ENCODE assay signal across 8 cellular contexts in genomic region chr12:6890789-6891624, GRCh38. TPM values are rescaled to one million over a fixed set of nuclear protein-coding genes. Genes with fewer than 3 reads are reported as not detected.
DNase-seq lines count a peak whose midpoint lies in the region; ATAC-seq, FAIRE-seq and TF ChIP-seq lines count a peak whose summit lies in the region.

No MANE protein-coding gene starts in this region.

- TF ChIP-seq EP300 in H1 (IDR thresholded peaks at IDR 0.05; ENCODE audit: borderline replicate concordance in 1 of 2, low read depth in 2 of 2, low read length in 2 of 2) = peak in 1 of 2 experiments; percentile 61; a peak in 1 of 3 replicates

- WGBS in H1 (ENCODE audit: extremely low coverage in 1 of 2, insufficient coverage in 1 of 2, insufficient read length in 1 of 2, insufficient replicate concordance in 2 of 2, low coverage in 1 of 2, low lambda C conversion rate in 2 of 2, missing lambda C conversion rate in 1 of 2), 2 experiments = 9% methylated on average over 52 of the region's 67 CpGs; no CpG with 5 or more reads in 1 of the 2 experiments
- 6 to 8% methylated on average over 52 to 64 of the region's 67 CpGs for WGBS in mesodermal cell (ENCODE audit: insufficient coverage in 2 of 2), 2 experiments

- TF ChIP-seq POLR2A in H1 (IDR thresholded peaks at IDR 0.05; ENCODE audit: control extremely low read depth in 1 of 2, low read depth in 2 of 2, low read length in 2 of 2) = peak; percentile 71 to 84

- no peaks in the 10 kb centered on the region for H4K20me1 ChIP-seq in H1 (replicated peaks in 1 of 2; ENCODE audit: control insufficient read depth in 1 of 2, insufficient read depth in 2 of 2, low read length in 2 of 2)

- H3K4ac ChIP-seq in H1 (replicated peaks; ENCODE audit: insufficient read length, low read depth, low read length) = no peak overlapping the region

- POLR2A ChIA-PET in H1 (lab: Charles Lee; ENCODE audit: partially characterized antibody) = interaction anchor here (0.9 to 7.8 kb wide), 24 partner anchors 9 to 71 kb away, joined by 3 to 86 read pairs (median 6); partner anchors contain the start of genes C12orf57, ENO2, LRRC23 and RNU7-1

- peak; percentile 98 for DNase-seq in D341Med (ENCODE audit: low spot score)
- peak in 75 of 76 experiments; percentile 57 to 98 (median 96) for DNase-seq in HUDEP-2 (lab: John Stamatoyannopoulos, UW; ENCODE audit: unreplicated experiment in 76 of 76)
- peak; percentile 98 for DNase-seq in NOMO-1 treated with DMSO at 0.1 percent for 48 hours (lab: John Stamatoyannopoulos, UW; ENCODE audit: unreplicated experiment)
- DNase-seq in activated CD8-positive, alpha-beta memory T cell treated with anti-CD3 and anti-CD28 coated beads, Interleukin-2, amount 10 ng/mL, durations not matched to agents 7 days and 5 days = peak; percentile 99
- DNase-seq in H1 (ENCODE audit: low read depth in 1 of 2, low spot score in 2 of 2) = peak; percentile 92 to 99
- peak; percentile 94 for DNase-seq in stimulated activated CD8-positive, alpha-beta memory T cell treated with anti-CD3 and anti-CD28 coated beads, Interleukin-15, amount 100 ng/mL, for 24 hours (ENCODE audit: low read depth)

- H2BK12ac ChIP-seq in H1 (ENCODE audit: low read depth, low read length) = peak overlapping the region; percentile 10; the same call in 1 of the 2 replicates

- H3K36me3 Mint-ChIP-seq in activated CD8-positive, alpha-beta memory T cell treated with anti-CD3 and anti-CD28 coated beads, Interleukin-2, amount 10 ng/mL, durations not matched to agents 7 days and 5 days = peaks cover 9% of the 10 kb centered on the region

- H2AFZ ChIP-seq in H1 (ENCODE audit: low read length) = peak overlapping the region; percentile 23; the same call in 1 of the 2 replicates

- H3K4me1 Mint-ChIP-seq in activated CD8-positive, alpha-beta memory T cell treated with anti-CD3 and anti-CD28 coated beads, Interleukin-2, amount 10 ng/mL, durations not matched to agents 7 days and 5 days = peaks cover 29% of the 10 kb centered on the region

- H3K4me1 ChIP-seq in H1 (replicated peaks in 1 of 4; ENCODE audit: control insufficient read depth in 3 of 4, insufficient read depth in 4 of 4, low read length in 3 of 4) = peaks cover 0 to 9% (median 2%) of the 10 kb centered on the region in 4 experiments; a peak in 4 of 7 replicates
- peaks cover 10% of the 10 kb centered on the region for H3K4me1 ChIP-seq in mesodermal cell (ENCODE audit: control insufficient read depth, insufficient read depth, low read length, poor library complexity, severe bottlenecking)

- H3K56ac ChIP-seq in H1 (replicated peaks; ENCODE audit: insufficient read length, low read depth, low read length) = no peak overlapping the region

- peak overlapping the region; percentile 10 to 72 (median 66); a peak in 5 of 7 replicates for H3K9ac ChIP-seq in H1 (replicated peaks in 1 of 4; ENCODE audit: extremely low read depth in 1 of 4, low read depth in 3 of 4, low read length in 3 of 4)

- peak overlapping the region; percentile 53 for H2BK5ac ChIP-seq in H1 (ENCODE audit: low read depth, low read length)

- no peaks in the 10 kb centered on the region for H3K79me1 ChIP-seq in H1 (ENCODE audit: low read depth, low read length)

- peak overlapping the region; percentile 91; the same call in 1 of the 2 replicates for H4K8ac ChIP-seq in H1 (ENCODE audit: extremely low read depth, insufficient read depth, low read length)

- H3K4me3 ChIP-seq in H1 (ENCODE audit: extremely low read depth in 1 of 4, insufficient read depth in 2 of 4, low read depth in 3 of 4, low read length in 4 of 4) = peak overlapping the region; percentile 31 to 63 (median 56)
- peak overlapping the region; percentile 39 for H3K4me3 ChIP-seq in mesodermal cell (ENCODE audit: extremely low read depth, insufficient read depth, low read length, poor library complexity, severe bottlenecking)

- H3K9me3 ChIP-seq in H1 (ENCODE audit: insufficient read depth in 2 of 2, low read depth in 1 of 2, low read length in 1 of 2) = no peaks in the 10 kb centered on the region
- no peaks in the 10 kb centered on the region for H3K9me3 ChIP-seq in mesodermal cell (ENCODE audit: control insufficient read depth, low read length)

- peak; percentile 42 to 61 for TF ChIP-seq RAD21 in H1 (IDR thresholded peaks at IDR 0.05 in 1 of 2, conservative IDR thresholded peaks at IDR 0.05 in 1 of 2; ENCODE audit: low read depth in 2 of 2, low read length in 2 of 2)

- H3K4me2 ChIP-seq in H1 (ENCODE audit: insufficient read depth in 1 of 2, low read depth in 2 of 2, low read length in 2 of 2) = peak overlapping the region; percentile 47 to 69

- peak; percentile 45 for FAIRE-seq in H1 (lab: Jason Lieb, UNC)

- H4K5ac ChIP-seq in H1 (ENCODE audit: insufficient read length, low read depth, low read length) = peak overlapping the region; percentile 60

- H3K79me2 ChIP-seq in H1 (ENCODE audit: control insufficient read depth in 1 of 2, insufficient read depth in 2 of 2, low read length in 2 of 2) = no peaks in the 10 kb centered on the region

- H3K23me2 ChIP-seq in H1 (ENCODE audit: low read depth, low read length) = no peaks in the 10 kb centered on the region

- H3K27me3 ChIP-seq in H1 (replicated peaks in 1 of 4; ENCODE audit: control insufficient read depth in 3 of 4, extremely low read depth in 1 of 4, insufficient read depth in 3 of 4, low read length in 3 of 4) = no peaks in the 10 kb centered on the region

- H3K14ac ChIP-seq in H1 (ENCODE audit: insufficient read length) = no peak overlapping the region

- H2BK20ac ChIP-seq in H1 (ENCODE audit: low read length) = no peak overlapping the region

- no peaks in the 10 kb centered on the region for H3K27me3 Mint-ChIP-seq in activated CD8-positive, alpha-beta memory T cell treated with anti-CD3 and anti-CD28 coated beads, Interleukin-2, amount 10 ng/mL, durations not matched to agents 7 days and 5 days

- H3K9me3 Mint-ChIP-seq in activated CD8-positive, alpha-beta memory T cell treated with anti-CD3 and anti-CD28 coated beads, Interleukin-2, amount 10 ng/mL, durations not matched to agents 7 days and 5 days (ENCODE audit: low read depth) = no peaks in the 10 kb centered on the region

- peak overlapping the region; percentile 93 for H3K27ac Mint-ChIP-seq in activated CD8-positive, alpha-beta memory T cell treated with anti-CD3 and anti-CD28 coated beads, Interleukin-2, amount 10 ng/mL, durations not matched to agents 7 days and 5 days

- peak overlapping the region; percentile 2 for H4K91ac ChIP-seq in H1 (replicated peaks; ENCODE audit: insufficient read length, low read length)

- no peak overlapping the region for H2AK5ac ChIP-seq in H1 (ENCODE audit: low read depth, low read length)

- peak; percentile 72 to 96 (median 78) for TF ChIP-seq CTCF in H1 (IDR thresholded peaks at IDR 0.05; ENCODE audit: control extremely low read depth in 1 of 3, insufficient read depth in 1 of 3, low read depth in 1 of 3, low read length in 3 of 3)

- peak; percentile 93 for ATAC-seq in GM21381 (IDR thresholded peaks at IDR 0.05; ENCODE audit: unreplicated experiment)
- peak; percentile 95 for ATAC-seq in activated CD8-positive, alpha-beta memory T cell treated with anti-CD3 and anti-CD28 coated beads, Interleukin-2, amount 10 ng/mL, durations not matched to agents 7 days and 5 days

- no peak overlapping the region for H2BK120ac ChIP-seq in H1 (replicated peaks; ENCODE audit: low read depth, low read length)

- no peak overlapping the region for H3K23ac ChIP-seq in H1 (ENCODE audit: insufficient read length)

- CTCF ChIA-PET in activated CD8-positive, alpha-beta memory T cell treated with anti-CD3 and anti-CD28 coated beads, Interleukin-2, amount 10 ng/mL, durations not matched to agents 7 days and 5 days (lab: Charles Lee) = interaction anchor here (0.8 to 5.2 kb wide), 34 partner anchors 9 to 220 kb away, joined by 3 to 90 read pairs (median 5); partner anchors contain the start of genes C12orf57, CDCA3, COPS7A and ENO2
- CTCF ChIA-PET in H1 (lab: Charles Lee; ENCODE audit: partially characterized antibody) = interaction anchor here (0.7 to 5.0 kb wide), 27 partner anchors 9 to 138 kb away, joined by 3 to 84 read pairs (median 5); partner anchors contain the start of genes C12orf57, CDCA3, ENO2 and MLF2

- H3K36me3 ChIP-seq in H1 (ENCODE audit: control insufficient read depth in 2 of 4, insufficient read depth in 4 of 4, low read length in 3 of 4) (no peaks in the 10 kb centered on the region), mesodermal cell (ENCODE audit: control insufficient read depth, insufficient read depth, low read length) (peaks cover 4% of the 10 kb centered on the region)

- H2BK15ac ChIP-seq in H1 (ENCODE audit: low read length) = no peak overlapping the region

- H3K4me3 Mint-ChIP-seq in activated CD8-positive, alpha-beta memory T cell treated with anti-CD3 and anti-CD28 coated beads, Interleukin-2, amount 10 ng/mL, durations not matched to agents 7 days and 5 days = peak overlapping the region; percentile 80

- peak overlapping the region; percentile 71; the same call in 1 of the 2 replicates for H3K18ac ChIP-seq in H1 (ENCODE audit: extremely low read depth, low read length)

- H3K27ac ChIP-seq in H1 (ENCODE audit: low read depth, low read length) = peak overlapping the region; percentile 76
- peak overlapping the region; percentile 98 for H3K27ac ChIP-seq in mesodermal cell (ENCODE audit: low read depth, low read length, severe bottlenecking)

RNA-seq across cellular contexts. Expression of gene LRRC23, which starts 13.6 kb away (rescaled TPM):
- total RNA-seq in activated CD8-positive, alpha-beta memory T cell treated with anti-CD3 and anti-CD28 coated beads, Interleukin-2, amount 10 ng/mL, durations not matched to agents 7 days and 5 days = 1 to 10 TPM; 4.9 to 8.7 TPM
- total RNA-seq in H1 (2021; fragmentation: NEBNext Ultra II Directional; extraction: Animal tissue kit (Norgen Biotek cat#: 25700)) = 2.5 and 2.9 TPM in 2 replicates
- 3.5 and 3.6 TPM in 2 replicates for polyA plus RNA-seq in H1 (2011; rRNA removed)
- 5.4 TPM for polyA plus RNA-seq in H1 (2011; cell fraction: cytosol; rRNA removed)
- 3.6 TPM for polyA plus RNA-seq in H1 (2011; cell fraction: nucleus; rRNA removed)
- polyA plus RNA-seq in H1 (2012, experiment 1 of 2) = 3.1 to 4.6 TPM (median 3.5 TPM) in 4 replicates
- polyA plus RNA-seq in H1 (2012, experiment 2 of 2) = 2.3 TPM
- 1.9 TPM for polyA plus RNA-seq in H1 (2013, experiment 1 of 2)
- polyA plus RNA-seq in H1 (2013, experiment 2 of 2) = 1.9 TPM
- polyA minus RNA-seq in H1 (2011; rRNA and poly(A)+ RNA removed) = 2.6 and 4.4 TPM in 2 replicates
- 2.6 TPM for polyA minus RNA-seq in H1 (2011; cell fraction: cytosol; rRNA and poly(A)+ RNA removed)
- polyA minus RNA-seq in H1 (2011; cell fraction: nucleus; rRNA and poly(A)+ RNA removed) = 2.8 TPM
- polyA plus RNA-seq in mesodermal cell (2013, experiment 1 of 2) = 7.5 TPM
- polyA plus RNA-seq in mesodermal cell (2013, experiment 2 of 2) = 8.8 TPM

RNA-seq across cellular contexts. Expression of gene SPSB2, which starts 17.9 kb away (rescaled TPM):
- 10 to 100 TPM; 10.5 to 14.4 TPM for total RNA-seq in activated CD8-positive, alpha-beta memory T cell treated with anti-CD3 and anti-CD28 coated beads, Interleukin-2, amount 10 ng/mL, durations not matched to agents 7 days and 5 days
- 13.0 and 13.9 TPM in 2 replicates for total RNA-seq in H1 (2021; fragmentation: NEBNext Ultra II Directional; extraction: Animal tissue kit (Norgen Biotek cat#: 25700))
- polyA plus RNA-seq in H1 (2011; rRNA removed) = 23.2 and 31.6 TPM in 2 replicates
- polyA plus RNA-seq in H1 (2011; cell fraction: cytosol; rRNA removed) = 24.2 TPM
- polyA plus RNA-seq in H1 (2011; cell fraction: nucleus; rRNA removed) = 22.2 TPM
- polyA plus RNA-seq in H1 (2012, experiment 1 of 2) = 9.9 to 18.8 TPM (median 17.2 TPM) in 4 replicates
- 15.5 TPM for polyA plus RNA-seq in H1 (2012, experiment 2 of 2)
- polyA plus RNA-seq in H1 (2013, experiment 1 of 2) = 7.8 TPM
- polyA plus RNA-seq in H1 (2013, experiment 2 of 2) = 7.7 TPM
- polyA minus RNA-seq in H1 (2011; rRNA and poly(A)+ RNA removed) = 4.0 and 5.7 TPM in 2 replicates
- polyA minus RNA-seq in H1 (2011; cell fraction: cytosol; rRNA and poly(A)+ RNA removed) = 7.4 TPM
- polyA minus RNA-seq in H1 (2011; cell fraction: nucleus; rRNA and poly(A)+ RNA removed) = 9.1 TPM
- 7.3 TPM for polyA plus RNA-seq in mesodermal cell (2013, experiment 1 of 2)
- polyA plus RNA-seq in mesodermal cell (2013, experiment 2 of 2) = 5.5 TPM

RNA-seq across cellular contexts. Expression of gene ENO2, which starts 23.4 kb away (rescaled TPM):
- 100 to 1,000 TPM; 106 to 171 TPM for total RNA-seq in activated CD8-positive, alpha-beta memory T cell treated with anti-CD3 and anti-CD28 coated beads, Interleukin-2, amount 10 ng/mL, durations not matched to agents 7 days and 5 days
- 90.9 and 92.4 TPM in 2 replicates for total RNA-seq in H1 (2021; fragmentation: NEBNext Ultra II Directional; extraction: Animal tissue kit (Norgen Biotek cat#: 25700))
- 102 and 126 TPM in 2 replicates for polyA plus RNA-seq in H1 (2011; rRNA removed)
- polyA plus RNA-seq in H1 (2011; cell fraction: cytosol; rRNA removed) = 137 TPM
- polyA plus RNA-seq in H1 (2011; cell fraction: nucleus; rRNA removed) = 300 TPM
- 110 to 167 TPM (median 137 TPM) in 4 replicates for polyA plus RNA-seq in H1 (2012, experiment 1 of 2)
- 110 TPM for polyA plus RNA-seq in H1 (2012, experiment 2 of 2)
- 47.4 TPM for polyA plus RNA-seq in H1 (2013, experiment 1 of 2)
- 42.8 TPM for polyA plus RNA-seq in H1 (2013, experiment 2 of 2)
- polyA minus RNA-seq in H1 (2011; rRNA and poly(A)+ RNA removed) = 82.7 and 92.1 TPM in 2 replicates
- polyA minus RNA-seq in H1 (2011; cell fraction: cytosol; rRNA and poly(A)+ RNA removed) = 37.7 TPM
- polyA minus RNA-seq in H1 (2011; cell fraction: nucleus; rRNA and poly(A)+ RNA removed) = 66.1 TPM
- 57.3 TPM for polyA plus RNA-seq in mesodermal cell (2013, experiment 1 of 2)
- polyA plus RNA-seq in mesodermal cell (2013, experiment 2 of 2) = 43.5 TPM

RNA-seq across cellular contexts. Expression of gene TPI1, which starts 23.7 kb away (rescaled TPM):
- total RNA-seq in activated CD8-positive, alpha-beta memory T cell treated with anti-CD3 and anti-CD28 coated beads, Interleukin-2, amount 10 ng/mL, durations not matched to agents 7 days and 5 days = 1,000 to 10,000 TPM; 1,086 to 1,277 TPM
- 902 and 910 TPM in 2 replicates for total RNA-seq in H1 (2021; fragmentation: NEBNext Ultra II Directional; extraction: Animal tissue kit (Norgen Biotek cat#: 25700))
- polyA plus RNA-seq in H1 (2011; rRNA removed) = 2,591 and 3,018 TPM in 2 replicates
- 1,965 TPM for polyA plus RNA-seq in H1 (2011; cell fraction: cytosol; rRNA removed)
- polyA plus RNA-seq in H1 (2011; cell fraction: nucleus; rRNA removed) = 2,364 TPM
- polyA plus RNA-seq in H1 (2012, experiment 1 of 2) = 941 to 1,281 TPM (median 1,168 TPM) in 4 replicates
- polyA plus RNA-seq in H1 (2012, experiment 2 of 2) = 1,637 TPM
- 844 TPM for polyA plus RNA-seq in H1 (2013, experiment 1 of 2)
- 780 TPM for polyA plus RNA-seq in H1 (2013, experiment 2 of 2)
- 2,114 and 2,462 TPM in 2 replicates for polyA minus RNA-seq in H1 (2011; rRNA and poly(A)+ RNA removed)
- polyA minus RNA-seq in H1 (2011; cell fraction: cytosol; rRNA and poly(A)+ RNA removed) = 467 TPM
- 555 TPM for polyA minus RNA-seq in H1 (2011; cell fraction: nucleus; rRNA and poly(A)+ RNA removed)
- polyA plus RNA-seq in mesodermal cell (2013, experiment 1 of 2) = 697 TPM
- polyA plus RNA-seq in mesodermal cell (2013, experiment 2 of 2) = 590 TPM

RNA-seq across cellular contexts. Expression of gene ATN1, which starts 36.8 kb away (rescaled TPM):
- 10 to 100 TPM; 38.3 to 40.1 TPM for total RNA-seq in activated CD8-positive, alpha-beta memory T cell treated with anti-CD3 and anti-CD28 coated beads, Interleukin-2, amount 10 ng/mL, durations not matched to agents 7 days and 5 days
- 69.6 and 73.4 TPM in 2 replicates for total RNA-seq in H1 (2021; fragmentation: NEBNext Ultra II Directional; extraction: Animal tissue kit (Norgen Biotek cat#: 25700))
- polyA plus RNA-seq in H1 (2011; rRNA removed) = 20.6 and 43.0 TPM in 2 replicates
- 13.5 TPM for polyA plus RNA-seq in H1 (2011; cell fraction: cytosol; rRNA removed)
- 178 TPM for polyA plus RNA-seq in H1 (2011; cell fraction: nucleus; rRNA removed)
- polyA plus RNA-seq in H1 (2012, experiment 1 of 2) = 61.7 to 82.1 TPM (median 77.4 TPM) in 4 replicates
- polyA plus RNA-seq in H1 (2012, experiment 2 of 2) = 48.0 TPM
- 51.3 TPM for polyA plus RNA-seq in H1 (2013, experiment 1 of 2)
- 48.3 TPM for polyA plus RNA-seq in H1 (2013, experiment 2 of 2)
- 11.4 and 14.0 TPM in 2 replicates for polyA minus RNA-seq in H1 (2011; rRNA and poly(A)+ RNA removed)
- 37.6 TPM for polyA minus RNA-seq in H1 (2011; cell fraction: cytosol; rRNA and poly(A)+ RNA removed)
- 42.3 TPM for polyA minus RNA-seq in H1 (2011; cell fraction: nucleus; rRNA and poly(A)+ RNA removed)
- 122 TPM for polyA plus RNA-seq in mesodermal cell (2013, experiment 1 of 2)
- 108 TPM for polyA plus RNA-seq in mesodermal cell (2013, experiment 2 of 2)

Comparison
In these comparisons a context has a peak if more than half of its experiments do, and no peak if none do; other contexts are left out.
1. Peak in every context shown above with its lines: DNase-seq, ATAC-seq, H3K4me3 ChIP-seq and H3K27ac ChIP-seq.